Comparison of ENCODE assay signal across 13 cellular contexts in the genomic region with DNA sequence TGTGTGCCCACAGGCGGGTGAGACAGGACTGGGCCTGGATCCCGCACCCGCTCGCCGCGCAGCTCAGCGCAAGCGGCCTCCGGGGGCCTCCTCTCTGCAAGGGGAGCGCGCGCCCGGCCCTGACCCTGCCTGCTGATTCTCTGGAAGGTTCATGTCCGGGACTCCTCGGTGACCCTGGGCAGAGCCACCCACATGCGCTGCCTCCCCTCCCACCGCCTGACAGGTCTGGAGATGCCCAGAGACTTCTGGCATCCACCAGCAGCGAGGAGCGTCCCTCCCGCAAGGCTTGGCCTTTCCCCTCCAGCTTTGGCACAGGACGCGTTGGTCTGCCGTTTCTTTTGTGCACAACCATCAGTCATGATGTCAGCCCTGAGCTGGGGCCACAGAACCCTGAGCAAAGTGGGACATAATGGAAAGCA. TPM values are rescaled to one million over a fixed set of nuclear protein-coding genes. Genes with fewer than 3 reads are reported as not detected.
DNase-seq lines count a peak whose midpoint lies in the region; ATAC-seq and TF ChIP-seq lines count a peak whose summit lies in the region.
"Had no signal": no experiment of that assay in that cellular context is flagged by ENCODE, and none has a peak within 500 bp of the region (broad histone marks: within the 10 kb centered on the region; RNA-seq: fewer than 3 reads in every experiment).

No MANE protein-coding gene starts in this region.

- H3K23ac ChIP-seq in neuronal stem cell (ENCODE audit: low read depth, low read length, poor library complexity) = no peak overlapping the region

- ATAC-seq in Right ventricle myocardium inferior (peak; percentile 32), upper lobe of right lung (peak; percentile 4), GM18867 (IDR thresholded peaks at IDR 0.05; ENCODE audit: unreplicated experiment) (no peak)
- ATAC-seq: Panc1 had no signal

- H3K14ac ChIP-seq in neuronal stem cell (ENCODE audit: low read length) = peak overlapping the region; percentile 63

- peak overlapping the region; percentile 75 for H2BK12ac ChIP-seq in neuronal stem cell (ENCODE audit: low read length)

- no peak overlapping the region for H3K9ac ChIP-seq in neuronal stem cell (ENCODE audit: low read depth, low read length, poor library complexity)

- H3K27ac ChIP-seq in neuronal stem cell (replicated peaks; ENCODE audit: low read length) (no peak overlapping the region), upper lobe of right lung (peak overlapping the region; percentile 83)

- H3K36me3 ChIP-seq in neuronal stem cell (replicated peaks in 1 of 2; ENCODE audit: control insufficient read depth in 2 of 2, insufficient read depth in 2 of 2, low read length in 2 of 2) = no peaks in the 10 kb centered on the region
- H3K36me3 ChIP-seq in upper lobe of right lung = no peaks in the 10 kb centered on the region

- H3K9me3 ChIP-seq in neuronal stem cell (replicated peaks in 1 of 2; ENCODE audit: control insufficient read depth in 2 of 2, insufficient read depth in 1 of 2, low read depth in 1 of 2, low read length in 2 of 2) (peaks cover 0 to 4% of the 10 kb centered on the region in 2 donors), upper lobe of right lung (no peaks in the 10 kb centered on the region)
- H3K9me3 ChIP-seq: mucosa of descending colon had no signal

- no peak for TF ChIP-seq CTCF in upper lobe of right lung (IDR thresholded peaks at IDR 0.05)

- H2AK5ac ChIP-seq in neuronal stem cell (ENCODE audit: low read depth, low read length) = peak overlapping the region; percentile 40

- H2BK120ac ChIP-seq in neuronal stem cell (ENCODE audit: low read depth, low read length) = no peak overlapping the region

- H3K4me2 ChIP-seq in neuronal stem cell (ENCODE audit: insufficient read depth, low read length, poor library complexity, severe bottlenecking) = no peak overlapping the region

- no peak overlapping the region for H4K8ac ChIP-seq in neuronal stem cell (ENCODE audit: low read depth, low read length)

- no peak overlapping the region for H3K4ac ChIP-seq in neuronal stem cell (ENCODE audit: low read length)

- H4K91ac ChIP-seq in neuronal stem cell (ENCODE audit: low read depth, low read length, poor library complexity) = no peak overlapping the region

- peak overlapping the region; percentile 46 for H3K18ac ChIP-seq in neuronal stem cell (ENCODE audit: low read length)

- H2BK5ac ChIP-seq in neuronal stem cell (ENCODE audit: low read length) = peak overlapping the region; percentile 80

- peaks cover 0 to 5% of the 10 kb centered on the region in 2 donors for H3K4me1 ChIP-seq in neuronal stem cell (ENCODE audit: control insufficient read depth in 2 of 2, insufficient read depth in 1 of 2, low read depth in 1 of 2, low read length in 2 of 2)
- H3K4me1 ChIP-seq in upper lobe of right lung = peaks cover 26% of the 10 kb centered on the region

- DNase-seq in activated CD8-positive, alpha-beta memory T cell treated with anti-CD3 and anti-CD28 coated beads for 24 hours = peak; percentile 57
- no peak for DNase-seq in activated CD8-positive, alpha-beta memory T cell treated with anti-CD3 and anti-CD28 coated beads, Interleukin-2, amount 50 U/mL, for 4 hours
- no peak for DNase-seq in Right ventricle myocardium inferior (ENCODE audit: missing footprints)
- no peak for DNase-seq in neuronal stem cell (ENCODE audit: low spot score)
- DNase-seq in upper lobe of right lung = peak; percentile 62
- DNase-seq in H4 (ENCODE audit: low spot score) = no peak
- DNase-seq in NCI-H1048 (lab: John Stamatoyannopoulos, UW) = no peak
- DNase-seq: DMS53; glutamatergic neuron; stimulated activated naive CD4-positive, alpha-beta T cell treated with Interleukin-2 at 50 U/mL for 16 hours had no signal

- H3K79me1 ChIP-seq in neuronal stem cell (ENCODE audit: low read depth, low read length) = no peaks in the 10 kb centered on the region

- no peak overlapping the region for H2BK15ac ChIP-seq in neuronal stem cell (ENCODE audit: low read length)

- intact Hi-C loops in Right ventricle myocardium inferior (cut with DNase I) (loop anchor here (2.0 to 5.0 kb wide), 2 partner anchors 55 to 84 kb away; no protein-coding TSS in a partner anchor), upper lobe of right lung (cut with DNase I) (no loop called here)

- WGBS in neuronal stem cell (ENCODE audit: extremely low coverage in 2 of 2, insufficient read length in 2 of 2, insufficient replicate concordance in 1 of 2), 2 donors = no CpG with 5 or more reads among the region's 23 CpGs

- no peak overlapping the region for H3K4me3 ChIP-seq in neuronal stem cell (ENCODE audit: low read length in 2 of 2)
- no peak overlapping the region for H3K4me3 ChIP-seq in upper lobe of right lung
- H3K4me3 ChIP-seq: mucosa of descending colon had no signal

- H3K27me3 ChIP-seq in neuronal stem cell (ENCODE audit: control insufficient read depth in 3 of 3, insufficient read depth in 3 of 3, low read depth in 1 of 3, low read length in 3 of 3) (no peaks in the 10 kb centered on the region), upper lobe of right lung (peaks cover 16% of the 10 kb centered on the region)

- H2AFZ ChIP-seq in neuronal stem cell (ENCODE audit: low read length) = peak overlapping the region; percentile 49

RNA-seq across cellular contexts. Expression of gene COL6A2, which starts 42.0 kb away (rescaled TPM):
- total RNA-seq in Right ventricle myocardium inferior (254 TPM), upper lobe of right lung (269 TPM)
- 19.3 TPM for polyA plus RNA-seq in neuronal stem cell (2013, experiment 1 of 2)
- 19.1 TPM for polyA plus RNA-seq in neuronal stem cell (2013, experiment 2 of 2)
- 38.5 and 53.6 TPM in 2 replicates for total RNA-seq in H4 (2014; rRNA removed; shearing (Covaris generic))

Comparison
In these comparisons a context has a peak if more than half of its experiments do, and no peak if none do; other contexts are left out.
1. DNase-seq: peak in activated CD8-positive, alpha-beta memory T cell treated with anti-CD3 and anti-CD28 coated beads for 24 hours (single experiment) and upper lobe of right lung (single experiment); none in activated CD8-positive, alpha-beta memory T cell treated with anti-CD3 and anti-CD28 coated beads, Interleukin-2, amount 50 U/mL, for 4 hours (single experiment), Right ventricle myocardium inferior (single experiment), neuronal stem cell (single experiment), H4 (single experiment) and NCI-H1048 (single experiment).